In the genomic region with DNA sequence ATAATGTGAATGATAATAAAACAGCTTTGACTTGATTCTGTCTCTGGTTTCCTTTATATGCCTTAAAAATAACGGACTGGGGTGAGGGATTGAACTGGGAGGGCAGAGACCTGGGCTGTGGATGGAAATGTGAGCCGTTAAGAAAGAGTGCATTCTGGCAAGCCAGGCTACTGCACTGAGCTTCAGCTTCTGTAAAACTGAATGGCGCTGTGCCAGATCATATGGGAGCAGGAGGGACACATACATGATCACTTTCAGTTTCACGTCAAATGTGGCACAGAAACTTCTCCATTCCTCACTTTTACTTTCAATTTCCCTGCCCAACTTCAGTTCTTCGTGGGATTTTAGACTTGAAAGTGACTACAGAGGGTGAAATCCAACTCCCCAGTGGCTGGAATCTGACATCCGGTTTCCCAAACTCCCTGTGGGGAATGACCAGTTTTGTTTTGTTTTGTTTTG, we compare ENCODE assay signal across 8 cellular contexts. TPM values are rescaled to one million over a fixed set of nuclear protein-coding genes. Genes with fewer than 3 reads are reported as not detected.
DNase-seq lines count a peak whose midpoint lies in the region; ATAC-seq, FAIRE-seq and TF ChIP-seq lines count a peak whose summit lies in the region.

No MANE protein-coding gene starts in this region.

- H3K9me3 ChIP-seq in aorta (ENCODE audit: control insufficient read depth, low read length) = no peaks in the 10 kb centered on the region

- intact Hi-C loops in activated T-helper 2 cell treated with anti-CD3 and anti-CD28 coated beads, Interferon-gamma antibody, Interleukin-2, Interleukin-4, amounts not matched to agents 10 μg/mL and 5 μg/mL and 100 μg/mL, durations not matched to agents 14 hours and 24 hours and 36 hours (cut with micrococcal nuclease) = loop anchor here (2.0 kb wide), 2 partner anchors 253 to 433 kb away; no protein-coding TSS in a partner anchor
- intact Hi-C loops in aorta (cut with DNase I) = loop anchor here (1.0 to 10.0 kb wide), 3 partner anchors 17 to 95 kb away; partner anchors contain the start of gene MT1X (in 1 of the 2)

- H3K4me3 Mint-ChIP-seq in activated T-helper 2 cell treated with anti-CD3 and anti-CD28 coated beads, Interferon-gamma antibody, Interleukin-2, Interleukin-4, amounts not matched to agents 10 μg/mL and 5 μg/mL and 100 μg/mL, durations not matched to agents 14 hours and 24 hours and 36 hours (ENCODE audit: low read depth) = peak overlapping the region; percentile 97
- peak overlapping the region; percentile 56 for H3K4me3 Mint-ChIP-seq in progenitor cell of endocrine pancreas (ENCODE audit: low read depth)

- H3K27ac Mint-ChIP-seq in activated T-helper 2 cell treated with anti-CD3 and anti-CD28 coated beads, Interferon-gamma antibody, Interleukin-2, Interleukin-4, amounts not matched to agents 10 μg/mL and 5 μg/mL and 100 μg/mL, durations not matched to agents 14 hours and 24 hours and 36 hours = peak overlapping the region; percentile 99
- no peak overlapping the region for H3K27ac Mint-ChIP-seq in progenitor cell of endocrine pancreas

- peak; percentile 81 for FAIRE-seq in GM18507 (lab: Jason Lieb, UNC)

- H3K4me1 ChIP-seq in aorta (ENCODE audit: control insufficient read depth in 1 of 2, insufficient read depth in 2 of 2, low read length in 2 of 2) = peaks cover 0 to 5% of the 10 kb centered on the region in 2 donors

- no peaks in the 10 kb centered on the region for H3K27me3 Mint-ChIP-seq in activated T-helper 2 cell treated with anti-CD3 and anti-CD28 coated beads, Interferon-gamma antibody, Interleukin-2, Interleukin-4, amounts not matched to agents 10 μg/mL and 5 μg/mL and 100 μg/mL, durations not matched to agents 14 hours and 24 hours and 36 hours (ENCODE audit: low read depth)
- peaks cover 87% of the 10 kb centered on the region for H3K27me3 Mint-ChIP-seq in progenitor cell of endocrine pancreas

- H3K36me3 Mint-ChIP-seq in activated T-helper 2 cell treated with anti-CD3 and anti-CD28 coated beads, Interferon-gamma antibody, Interleukin-2, Interleukin-4, amounts not matched to agents 10 μg/mL and 5 μg/mL and 100 μg/mL, durations not matched to agents 14 hours and 24 hours and 36 hours (ENCODE audit: low read depth) = peaks cover 16% of the 10 kb centered on the region
- no peaks in the 10 kb centered on the region for H3K36me3 Mint-ChIP-seq in progenitor cell of endocrine pancreas (ENCODE audit: insufficient read depth)

- ATAC-seq in HG03342 (IDR thresholded peaks at IDR 0.05; ENCODE audit: unreplicated experiment) (peak; percentile 45), aorta (ENCODE audit: low FRiP score) (peak; percentile 13)

- H3K9me3 Mint-ChIP-seq in activated T-helper 2 cell treated with anti-CD3 and anti-CD28 coated beads, Interferon-gamma antibody, Interleukin-2, Interleukin-4, amounts not matched to agents 10 μg/mL and 5 μg/mL and 100 μg/mL, durations not matched to agents 14 hours and 24 hours and 36 hours = no peaks in the 10 kb centered on the region
- H3K9me3 Mint-ChIP-seq in progenitor cell of endocrine pancreas (ENCODE audit: low read depth) = no peaks in the 10 kb centered on the region

- H3K27me3 ChIP-seq in aorta (ENCODE audit: control insufficient read depth in 1 of 2, insufficient read depth in 2 of 2, low read length in 1 of 2) = no peaks in the 10 kb centered on the region

- peak overlapping the region; percentile 60 to 96 for H3K4me3 ChIP-seq in aorta (ENCODE audit: low read length in 2 of 2)

- peaks cover 63% of the 10 kb centered on the region for H3K4me1 Mint-ChIP-seq in activated T-helper 2 cell treated with anti-CD3 and anti-CD28 coated beads, Interferon-gamma antibody, Interleukin-2, Interleukin-4, amounts not matched to agents 10 μg/mL and 5 μg/mL and 100 μg/mL, durations not matched to agents 14 hours and 24 hours and 36 hours (ENCODE audit: low read depth)
- H3K4me1 Mint-ChIP-seq in progenitor cell of endocrine pancreas (ENCODE audit: low read depth) = peaks cover 6% of the 10 kb centered on the region

- DNase-seq in GM18507 (ENCODE audit: extremely low spot score, insufficient read length, low read depth) (peak; percentile 62), RPMI7951 (ENCODE audit: low read depth) (peak; percentile 92), foreskin melanocyte (peak; percentile 71), progenitor cell of endocrine pancreas (ENCODE audit: low spot score, unreplicated experiment) (no peak), aorta (peak in 1 of 2 donors; percentile 89)
- DNase-seq in activated T-helper 2 cell treated with anti-CD3 and anti-CD28 coated beads, Interferon-gamma antibody, Interleukin-2, Interleukin-4, amounts not matched to agents 10 μg/mL and 5 μg/mL and 100 μg/mL, durations not matched to agents 14 hours and 24 hours and 36 hours (ENCODE audit: low spot score) = peak; percentile 71

- H3K27ac ChIP-seq in 22Rv1 = peak overlapping the region; percentile 68
- H3K27ac ChIP-seq in aorta (ENCODE audit: low read depth in 1 of 2, low read length in 2 of 2) = peak overlapping the region; percentile 15 to 85

- no peaks in the 10 kb centered on the region for H3K36me3 ChIP-seq in aorta (ENCODE audit: control insufficient read depth in 1 of 2, insufficient read depth in 2 of 2, low read length in 1 of 2)

- TF ChIP-seq CTCF in 22Rv1 (IDR thresholded peaks at IDR 0.05) = no peak
- no peak for TF ChIP-seq CTCF in progenitor cell of endocrine pancreas (IDR thresholded peaks at IDR 0.05; ENCODE audit: unreplicated experiment)

- 0% methylated on average over 6 of the region's 6 CpGs for WGBS in aorta, 2 donors

RNA-seq across cellular contexts. Expression of gene MT2A, which starts 1.1 kb away (rescaled TPM):
- total RNA-seq in RPMI7951 (2014; rRNA removed; shearing (Covaris generic)) = 715 and 768 TPM in 2 replicates
- 827 and 878 TPM in 2 replicates for total RNA-seq in activated T-helper 2 cell treated with anti-CD3 and anti-CD28 coated beads, Interferon-gamma antibody, Interleukin-2, Interleukin-4, amounts not matched to agents 10 μg/mL and 5 μg/mL and 100 μg/mL, durations not matched to agents 14 hours and 24 hours and 36 hours
- total RNA-seq in progenitor cell of endocrine pancreas (11.5 TPM in 2 replicates), aorta (1,000 to 10,000 TPM in 1 of 2 donors, 100 to 1,000 TPM in 1; 146 to 1,375 TPM)
- 1,000 to 10,000 TPM in 1 of 2 donors, 100 to 1,000 TPM in 1; 320 to 1,681 TPM for polyA plus RNA-seq in aorta

RNA-seq across cellular contexts. Expression of gene MT1E, which starts 16.1 kb away (rescaled TPM):
- 604 and 676 TPM in 2 replicates for total RNA-seq in RPMI7951 (2014; rRNA removed; shearing (Covaris generic))
- 181 and 184 TPM in 2 replicates for total RNA-seq in activated T-helper 2 cell treated with anti-CD3 and anti-CD28 coated beads, Interferon-gamma antibody, Interleukin-2, Interleukin-4, amounts not matched to agents 10 μg/mL and 5 μg/mL and 100 μg/mL, durations not matched to agents 14 hours and 24 hours and 36 hours
- total RNA-seq in progenitor cell of endocrine pancreas = 4.0 and 5.2 TPM in 2 replicates
- total RNA-seq in aorta = 100 to 1,000 TPM in 1 of 2 donors, 10 to 100 TPM in 1; 47.8 to 355 TPM
- 100 to 1,000 TPM; 185 to 606 TPM for polyA plus RNA-seq in aorta

RNA-seq across cellular contexts. Expression of gene MT3, which starts 20.2 kb away (rescaled TPM):
- total RNA-seq in RPMI7951 (2014; rRNA removed; shearing (Covaris generic)) = not detected in 2 replicates
- total RNA-seq in activated T-helper 2 cell treated with anti-CD3 and anti-CD28 coated beads, Interferon-gamma antibody, Interleukin-2, Interleukin-4, amounts not matched to agents 10 μg/mL and 5 μg/mL and 100 μg/mL, durations not matched to agents 14 hours and 24 hours and 36 hours = 7.5 and 7.9 TPM in 2 replicates
- total RNA-seq in progenitor cell of endocrine pancreas (not detected in 2 replicates), aorta (1 to 10 TPM in 1 of 2 donors, not detected in 1; 1.6 TPM)
- not detected for polyA plus RNA-seq in aorta

RNA-seq across cellular contexts. Expression of gene MT1M, which starts 23.0 kb away (rescaled TPM):
- total RNA-seq in RPMI7951 (2014; rRNA removed; shearing (Covaris generic)) = 2.3 and 4.5 TPM in 2 replicates
- not detected in 2 replicates for total RNA-seq in activated T-helper 2 cell treated with anti-CD3 and anti-CD28 coated beads, Interferon-gamma antibody, Interleukin-2, Interleukin-4, amounts not matched to agents 10 μg/mL and 5 μg/mL and 100 μg/mL, durations not matched to agents 14 hours and 24 hours and 36 hours
- total RNA-seq in progenitor cell of endocrine pancreas (not detected in 2 replicates), aorta (100 to 1,000 TPM in 1 of 2 donors, 10 to 100 TPM in 1; 11.8 to 129 TPM)
- 10 to 100 TPM; 40.1 to 72.2 TPM for polyA plus RNA-seq in aorta

RNA-seq across cellular contexts. Expression of gene MT1A, which starts 29.0 kb away (rescaled TPM):
- 1.1 and 3.4 TPM in 2 replicates for total RNA-seq in RPMI7951 (2014; rRNA removed; shearing (Covaris generic))
- total RNA-seq in activated T-helper 2 cell treated with anti-CD3 and anti-CD28 coated beads, Interferon-gamma antibody, Interleukin-2, Interleukin-4, amounts not matched to agents 10 μg/mL and 5 μg/mL and 100 μg/mL, durations not matched to agents 14 hours and 24 hours and 36 hours = 7.6 and 8.3 TPM in 2 replicates
- total RNA-seq in progenitor cell of endocrine pancreas (not detected in 2 replicates), aorta (10 to 100 TPM in 1 of 2 donors, 1 to 10 TPM in 1; 4.6 to 82.2 TPM)
- 10 to 100 TPM in 1 of 2 donors, 1 to 10 TPM in 1; 7.0 to 16.2 TPM for polyA plus RNA-seq in aorta

Comparison
In these comparisons a context has a peak if more than half of its experiments do, and no peak if none do; other contexts are left out.
1. RNA of gene MT2A, which starts 1.1 kb away (total RNA-seq): 146 to 1,375 TPM in aorta, 827 to 878 TPM in activated T-helper 2 cell treated with anti-CD3 and anti-CD28 coated beads, Interferon-gamma antibody, Interleukin-2, Interleukin-4, amounts not matched to agents 10 μg/mL and 5 μg/mL and 100 μg/mL, durations not matched to agents 14 hours and 24 hours and 36 hours and 715 to 768 TPM in RPMI7951; 11.5 TPM in progenitor cell of endocrine pancreas; every median in the first group is over 10 times any median in the second.